1 cellular context compared by ENCODE assay signal in the genomic region with DNA sequence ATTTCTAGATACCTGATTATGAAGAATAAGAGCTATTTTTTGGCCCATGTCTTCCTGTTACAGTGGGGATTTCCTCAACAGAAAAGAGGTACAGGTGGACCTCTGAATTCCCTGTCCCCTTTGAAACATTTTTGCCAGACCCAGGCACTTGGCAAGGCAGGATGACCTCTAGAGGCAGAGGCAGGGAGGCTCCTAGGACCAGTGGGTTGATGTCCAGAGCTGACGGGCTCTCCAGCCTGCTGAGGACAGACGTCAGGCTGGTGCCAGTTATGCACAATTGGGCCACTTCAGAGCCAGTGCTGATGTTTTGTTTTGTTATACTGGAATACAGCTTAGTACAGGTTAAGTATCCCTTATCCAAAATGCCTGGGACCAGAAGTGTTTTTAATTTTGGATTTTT.
TF ChIP-seq lines count a peak whose summit lies in the region.

No MANE protein-coding gene starts in this region.

TF ChIP-seq in GM23338, 12 proteins besides CTCF, POLR2A, EP300 and RAD21 (continued from another document):
- TF ChIP-seq, protein P1, sequence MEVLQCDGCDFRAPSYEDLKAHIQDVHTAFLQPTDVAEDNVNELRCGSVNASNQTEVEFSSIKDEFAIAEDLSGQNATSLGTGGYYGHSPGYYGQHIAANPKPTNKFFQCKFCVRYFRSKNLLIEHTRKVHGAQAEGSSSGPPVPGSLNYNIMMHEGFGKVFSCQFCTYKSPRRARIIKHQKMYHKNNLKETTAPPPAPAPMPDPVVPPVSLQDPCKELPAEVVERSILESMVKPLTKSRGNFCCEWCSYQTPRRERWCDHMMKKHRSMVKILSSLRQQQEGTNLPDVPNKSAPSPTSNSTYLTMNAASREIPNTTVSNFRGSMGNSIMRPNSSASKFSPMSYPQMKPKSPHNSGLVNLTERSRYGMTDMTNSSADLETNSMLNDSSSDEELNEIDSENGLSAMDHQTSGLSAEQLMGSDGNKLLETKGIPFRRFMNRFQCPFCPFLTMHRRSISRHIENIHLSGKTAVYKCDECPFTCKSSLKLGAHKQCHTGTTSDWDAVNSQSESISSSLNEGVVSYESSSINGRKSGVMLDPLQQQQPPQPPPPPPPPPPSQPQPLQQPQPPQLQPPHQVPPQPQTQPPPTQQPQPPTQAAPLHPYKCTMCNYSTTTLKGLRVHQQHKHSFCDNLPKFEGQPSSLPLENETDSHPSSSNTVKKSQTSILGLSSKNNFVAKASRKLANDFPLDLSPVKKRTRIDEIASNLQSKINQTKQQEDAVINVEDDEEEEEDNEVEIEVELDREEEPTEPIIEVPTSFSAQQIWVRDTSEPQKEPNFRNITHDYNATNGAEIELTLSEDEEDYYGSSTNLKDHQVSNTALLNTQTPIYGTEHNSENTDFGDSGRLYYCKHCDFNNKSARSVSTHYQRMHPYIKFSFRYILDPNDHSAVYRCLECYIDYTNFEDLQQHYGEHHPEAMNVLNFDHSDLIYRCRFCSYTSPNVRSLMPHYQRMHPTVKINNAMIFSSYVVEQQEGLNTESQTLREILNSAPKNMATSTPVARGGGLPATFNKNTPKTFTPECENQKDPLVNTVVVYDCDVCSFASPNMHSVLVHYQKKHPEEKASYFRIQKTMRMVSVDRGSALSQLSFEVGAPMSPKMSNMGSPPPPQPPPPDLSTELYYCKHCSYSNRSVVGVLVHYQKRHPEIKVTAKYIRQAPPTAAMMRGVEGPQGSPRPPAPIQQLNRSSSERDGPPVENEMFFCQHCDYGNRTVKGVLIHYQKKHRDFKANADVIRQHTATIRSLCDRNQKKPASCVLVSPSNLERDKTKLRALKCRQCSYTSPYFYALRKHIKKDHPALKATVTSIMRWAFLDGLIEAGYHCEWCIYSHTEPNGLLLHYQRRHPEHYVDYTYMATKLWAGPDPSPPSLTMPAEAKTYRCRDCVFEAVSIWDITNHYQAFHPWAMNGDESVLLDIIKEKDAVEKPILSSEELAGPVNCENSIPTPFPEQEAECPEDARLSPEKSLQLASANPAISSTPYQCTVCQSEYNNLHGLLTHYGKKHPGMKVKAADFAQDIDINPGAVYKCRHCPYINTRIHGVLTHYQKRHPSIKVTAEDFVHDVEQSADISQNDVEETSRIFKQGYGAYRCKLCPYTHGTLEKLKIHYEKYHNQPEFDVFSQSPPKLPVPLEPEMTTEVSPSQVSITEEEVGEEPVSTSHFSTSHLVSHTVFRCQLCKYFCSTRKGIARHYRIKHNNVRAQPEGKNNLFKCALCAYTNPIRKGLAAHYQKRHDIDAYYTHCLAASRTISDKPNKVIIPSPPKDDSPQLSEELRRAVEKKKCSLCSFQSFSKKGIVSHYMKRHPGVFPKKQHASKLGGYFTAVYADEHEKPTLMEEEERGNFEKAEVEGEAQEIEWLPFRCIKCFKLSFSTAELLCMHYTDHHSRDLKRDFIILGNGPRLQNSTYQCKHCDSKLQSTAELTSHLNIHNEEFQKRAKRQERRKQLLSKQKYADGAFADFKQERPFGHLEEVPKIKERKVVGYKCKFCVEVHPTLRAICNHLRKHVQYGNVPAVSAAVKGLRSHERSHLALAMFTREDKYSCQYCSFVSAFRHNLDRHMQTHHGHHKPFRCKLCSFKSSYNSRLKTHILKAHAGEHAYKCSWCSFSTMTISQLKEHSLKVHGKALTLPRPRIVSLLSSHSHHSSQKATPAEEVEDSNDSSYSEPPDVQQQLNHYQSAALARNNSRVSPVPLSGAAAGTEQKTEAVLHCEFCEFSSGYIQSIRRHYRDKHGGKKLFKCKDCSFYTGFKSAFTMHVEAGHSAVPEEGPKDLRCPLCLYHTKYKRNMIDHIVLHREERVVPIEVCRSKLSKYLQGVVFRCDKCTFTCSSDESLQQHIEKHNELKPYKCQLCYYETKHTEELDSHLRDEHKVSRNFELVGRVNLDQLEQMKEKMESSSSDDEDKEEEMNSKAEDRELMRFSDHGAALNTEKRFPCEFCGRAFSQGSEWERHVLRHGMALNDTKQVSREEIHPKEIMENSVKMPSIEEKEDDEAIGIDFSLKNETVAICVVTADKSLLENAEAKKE (CRISPR knock-in tag; IDR thresholded peaks at IDR 0.05): no peak
- TF ChIP-seq ZNF331 (CRISPR knock-in tag; IDR thresholded peaks at IDR 0.05; ENCODE audit: low read depth): no peak
- no peak for TF ChIP-seq EZH2 (IDR thresholded peaks at IDR 0.05; ENCODE audit: low read depth, unreplicated experiment)
- no peak for TF ChIP-seq NANOG (IDR thresholded peaks at IDR 0.05; ENCODE audit: borderline replicate concordance)
